9 cellular contexts compared by ENCODE assay signal in genomic region chr20:25297141-25297905, GRCh38. TPM values are rescaled to one million over a fixed set of nuclear protein-coding genes. Genes with fewer than 3 reads are reported as not detected.
A peak's percentile ranks its signal among the peaks of the same experiment; 100 is the strongest.
DNase-seq lines count a peak whose midpoint lies in the region; ATAC-seq and TF ChIP-seq lines count a peak whose summit lies in the region.
"Had no signal": no experiment of that assay in that cellular context is flagged by ENCODE, and none has a peak within 500 bp of the region (broad histone marks: within the 10 kb centered on the region; RNA-seq: fewer than 3 reads in every experiment).

No MANE protein-coding gene starts in this region.

- H3K27ac ChIP-seq in C4-2B = peak overlapping the region; percentile 8; the same call in 1 of the 2 replicates
- H3K27ac ChIP-seq in cingulate gyrus (ENCODE audit: low read depth, low read length) = peak overlapping the region; percentile 74

- TF ChIP-seq CTCF in C4-2B (conservative IDR thresholded peaks at IDR 0.05) (no peak), omental fat pad (IDR thresholded peaks at IDR 0.05) (no peak)

- DNase-seq in omental fat pad (ENCODE audit: low spot score) = no peak
- no peak for DNase-seq in T-helper 2 cell
- no peak for DNase-seq in SKM-1 treated with dmso at 0.1 percent for 144 hours (lab: John Stamatoyannopoulos, UW; ENCODE audit: unreplicated experiment)
- no peak for DNase-seq in islet precursor cell
- DNase-seq: tibial artery had no signal

- ATAC-seq in GM19324 (IDR thresholded peaks at IDR 0.05; ENCODE audit: low FRiP score, unreplicated experiment) (peak; percentile 62), HG03064 (IDR thresholded peaks at IDR 0.05; ENCODE audit: low read depth, unreplicated experiment) (peak; percentile 74), omental fat pad (ENCODE audit: low FRiP score) (no peak)

RNA-seq across cellular contexts. Expression of gene PYGB, which starts 49.4 kb away (rescaled TPM):
- 10 to 100 TPM; 63.7 to 94.6 (median 82.4) TPM for total RNA-seq in omental fat pad
